Comparison of ENCODE assay signal across 21 cellular contexts in genomic region chr14:76705214-76705613, GRCh38. TPM values are rescaled to one million over a fixed set of nuclear protein-coding genes. Genes with fewer than 3 reads are reported as not detected.
DNase-seq lines count a peak whose midpoint lies in the region; ATAC-seq and TF ChIP-seq lines count a peak whose summit lies in the region.
"Had no signal": no experiment of that assay in that cellular context is flagged by ENCODE, and none has a peak within 500 bp of the region (broad histone marks: within the 10 kb centered on the region; RNA-seq: fewer than 3 reads in every experiment).

No MANE protein-coding gene starts in this region.

- 82 to 87% methylated on average over 6 of the region's 6 CpGs for WGBS in body of pancreas, 2 donors
- WGBS in esophagus muscularis mucosa, result 88% methylated on average over 6 of the region's 6 CpGs

- H3K9me3 Mint-ChIP-seq in nephron progenitor cell, result peaks cover under 1% of the 10 kb centered on the region
- H3K9me3 Mint-ChIP-seq: CD4-positive, CD25-positive, alpha-beta regulatory T cell had no signal

- H3K27ac Mint-ChIP-seq in nephron progenitor cell, result peak overlapping the region; percentile 17

- no peaks in the 10 kb centered on the region for H3K36me3 Mint-ChIP-seq in nephron progenitor cell (ENCODE audit: low read depth)
- H3K36me3 Mint-ChIP-seq: CD4-positive, CD25-positive, alpha-beta regulatory T cell had no signal

- TF ChIP-seq EP300 in esophagus muscularis mucosa (IDR thresholded peaks at IDR 0.05), result no peak

- H3K4me3 Mint-ChIP-seq in nephron progenitor cell, result no peak overlapping the region
- H3K4me3 Mint-ChIP-seq: CD4-positive, CD25-positive, alpha-beta regulatory T cell had no signal

- DNase-seq in RKO (ENCODE audit: low spot score), result peak; percentile 49
- DNase-seq in body of pancreas, result peak in 2 of 4 donors; percentile 15 to 36
- DNase-seq in esophagus muscularis mucosa (ENCODE audit: extremely low spot score), result peak; percentile 21
- no peak for DNase-seq in nephron progenitor cell
- DNase-seq in posterior cingulate gyrus, result no peak
- DNase-seq in cortex of kidney (lab: John Stamatoyannopoulos, UW), result no peak
- DNase-seq in WERI-Rb-1, result no peak
- DNase-seq: CD4-positive, CD25-positive, alpha-beta regulatory T cell; GOT3; HCEC 1CT; NCI-H1048; NCI-H1417; NCI-H1694; NCI-H2029 treated with DMSO at 0.1 percent for 48 hours; NCI-H446 treated with DMSO at 0.1 percent for 48 hours; NCI-H82; NK-92 treated with Interleukin-12 subunit alpha and Interleukin-12 subunit beta, amount 100 ng/mL, for 24 hours; PC-3; SJCRH30 had no signal

- peak; percentile 35 for ATAC-seq in body of pancreas
- ATAC-seq in HG02763 (IDR thresholded peaks at IDR 0.05; ENCODE audit: unreplicated experiment), result no peak
- ATAC-seq: PC-3, Right ventricle myocardium inferior had no signal

- no peak overlapping the region for H3K4me3 ChIP-seq in body of pancreas
- H3K4me3 ChIP-seq in esophagus muscularis mucosa, result no peak overlapping the region
- no peak overlapping the region for H3K4me3 ChIP-seq in WERI-Rb-1 (ENCODE audit: low read depth, low read length)
- H3K4me3 ChIP-seq: SJCRH30 had no signal

- H3K4me1 Mint-ChIP-seq in nephron progenitor cell, result peaks cover 8% of the 10 kb centered on the region

- intact Hi-C loops in body of pancreas (cut with DNase I) (loop anchor here (10.0 kb wide), 1 partner anchor 100 kb away; no protein-coding TSS in a partner anchor), esophagus muscularis mucosa (cut with DNase I) (no loop called here), posterior cingulate gyrus (cut with DNase I) (no loop called here)

- H3K36me3 ChIP-seq in body of pancreas (replicated peaks in 1 of 2; ENCODE audit: insufficient read depth in 1 of 2, low read depth in 2 of 2) (no peaks in the 10 kb centered on the region), esophagus muscularis mucosa (no peaks in the 10 kb centered on the region), WERI-Rb-1 (no peaks in the 10 kb centered on the region)
- H3K36me3 ChIP-seq: SJCRH30 had no signal

- H3K27me3 Mint-ChIP-seq in nephron progenitor cell (ENCODE audit: low read depth, poor library complexity), result no peaks in the 10 kb centered on the region

- no peaks in the 10 kb centered on the region for H3K9me3 ChIP-seq in body of pancreas
- no peaks in the 10 kb centered on the region for H3K9me3 ChIP-seq in esophagus muscularis mucosa
- H3K9me3 ChIP-seq in WERI-Rb-1 (ENCODE audit: severe bottlenecking), result no peaks in the 10 kb centered on the region
- H3K9me3 ChIP-seq: SJCRH30 had no signal

- TF ChIP-seq POLR2A in body of pancreas (IDR thresholded peaks at IDR 0.05) (no peak), esophagus muscularis mucosa (IDR thresholded peaks at IDR 0.05; ENCODE audit: low read depth) (no peak)

- H3K27ac ChIP-seq in body of pancreas (no peak overlapping the region), esophagus muscularis mucosa (replicated peaks in 1 of 4) (no peak overlapping the region), WERI-Rb-1 (no peak overlapping the region)
- H3K27ac ChIP-seq: SJCRH30 had no signal

- no peaks in the 10 kb centered on the region for H3K27me3 ChIP-seq in body of pancreas
- H3K27me3 ChIP-seq in esophagus muscularis mucosa, result no peaks in the 10 kb centered on the region
- no peaks in the 10 kb centered on the region for H3K27me3 ChIP-seq in WERI-Rb-1 (ENCODE audit: insufficient read depth, low read depth, severe bottlenecking)
- H3K27me3 ChIP-seq: SJCRH30 had no signal

- no peaks in the 10 kb centered on the region for H3K4me1 ChIP-seq in body of pancreas
- H3K4me1 ChIP-seq in esophagus muscularis mucosa, result no peaks in the 10 kb centered on the region
- H3K4me1 ChIP-seq: SJCRH30 had no signal

- TF ChIP-seq CTCF in body of pancreas (IDR thresholded peaks at IDR 0.05), result no peak
- no peak for TF ChIP-seq CTCF in esophagus muscularis mucosa (IDR thresholded peaks at IDR 0.05)
- TF ChIP-seq CTCF in nephron progenitor cell (IDR thresholded peaks at IDR 0.05), result no peak
- no peak for TF ChIP-seq CTCF in WERI-Rb-1 (IDR thresholded peaks at IDR 0.05; ENCODE audit: low read depth, low read length)

RNA-seq across cellular contexts. Expression of gene VASH1, which starts 56.1 kb away (rescaled TPM):
- 1 to 10 TPM; 3.1 to 5.9 TPM for total RNA-seq in body of pancreas
- 10 to 100 TPM in 2 of 4 donors, 1 to 10 TPM in 2; 5.6 to 17.5 (median 9.2) TPM for total RNA-seq in esophagus muscularis mucosa

Comparison
In these comparisons a context has a peak if more than half of its experiments do, and no peak if none do; other contexts are left out.
1. DNase-seq: peak in RKO (single experiment) and esophagus muscularis mucosa (single experiment); none in nephron progenitor cell (single experiment), posterior cingulate gyrus (0 of 10), cortex of kidney (single experiment) and WERI-Rb-1 (single experiment).